In the genomic region with DNA sequence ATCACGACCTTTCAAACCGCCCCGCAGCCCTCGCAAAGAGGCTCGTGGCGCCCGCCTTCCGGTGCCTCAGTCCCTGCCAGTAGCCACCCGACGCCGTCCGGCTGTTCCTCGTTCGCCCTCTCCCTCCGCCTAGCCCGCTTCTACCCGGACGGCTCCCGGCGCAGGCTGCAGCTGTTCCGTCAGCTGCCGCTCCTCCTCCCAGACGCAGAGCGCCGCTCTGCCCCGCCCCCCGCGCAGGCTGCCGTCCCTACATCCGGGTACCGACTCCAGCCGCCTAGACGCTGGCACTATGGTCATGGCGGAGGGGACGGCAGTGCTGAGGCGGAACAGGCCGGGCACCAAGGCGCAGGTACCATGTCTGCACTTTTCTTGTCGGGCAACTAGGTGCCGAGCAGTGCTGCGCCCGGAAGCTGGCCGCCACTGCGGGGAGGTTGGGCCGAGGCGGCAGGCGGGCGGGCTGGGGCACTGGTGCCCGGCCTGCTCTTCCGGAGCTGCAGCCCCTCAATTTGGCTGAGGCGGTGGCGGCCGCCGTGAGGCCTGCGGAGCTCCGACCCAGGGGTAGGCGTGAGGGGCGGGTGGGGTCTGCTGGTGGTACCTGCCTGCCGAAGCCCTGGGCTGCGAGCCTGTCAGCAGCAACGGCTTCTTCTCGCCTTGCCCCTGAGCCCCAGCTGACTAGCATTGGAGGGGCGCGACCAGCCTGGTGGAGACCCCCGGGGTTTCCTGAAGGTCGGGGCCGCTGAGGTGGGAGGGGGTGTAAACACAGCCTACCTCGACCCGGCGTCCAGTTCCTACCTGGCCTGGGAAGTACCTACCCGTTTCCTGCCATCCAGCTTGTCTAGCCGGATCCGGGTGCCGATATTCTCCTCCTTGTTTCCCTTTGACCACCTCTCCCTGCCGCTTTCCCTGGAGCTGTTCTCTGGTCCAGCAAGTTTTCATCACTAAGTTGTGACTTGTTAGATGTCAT, we compare ENCODE assay signal across 8 cellular contexts. TPM values are rescaled to one million over a fixed set of nuclear protein-coding genes. Genes with fewer than 3 reads are reported as not detected.
DNase-seq lines count a peak whose midpoint lies in the region; ATAC-seq and TF ChIP-seq lines count a peak whose summit lies in the region.

A gene (plus strand): TSS at position 269 of the 964 bp plus-strand sequence. CDS start 21 bp downstream, at position 290.

- H3K4me1 ChIP-seq in ascending aorta (peaks cover 0 to 7% of the 10 kb centered on the region in 2 donors), right cardiac atrium (ENCODE audit: control insufficient read depth, insufficient read depth, low read length) (no peaks in the 10 kb centered on the region), vagina (peaks cover 33% of the 10 kb centered on the region)

- H3K27ac Mint-ChIP-seq in T-helper 2 cell treated with Interferon-gamma antibody and Interleukin-4, amounts not matched to agents 5 μg/mL and 100 μg/mL, for 36 hours: peak within 1 kb of the TSS; percentile 92

- peak within 1 kb of the TSS; percentile 84 to 95 for H3K27ac ChIP-seq in ascending aorta
- H3K27ac ChIP-seq in right cardiac atrium (ENCODE audit: low read length): peak within 1 kb of the TSS; percentile 72
- H3K27ac ChIP-seq in vagina: peak within 1 kb of the TSS; percentile 93

- peaks cover 3% of the 10 kb centered on the region for H3K9me3 Mint-ChIP-seq in T-helper 2 cell treated with Interferon-gamma antibody and Interleukin-4, amounts not matched to agents 5 μg/mL and 100 μg/mL, for 36 hours

- peak; percentile 95 for ATAC-seq in GM18502 (IDR thresholded peaks at IDR 0.05; ENCODE audit: poor library complexity, unreplicated experiment)
- ATAC-seq in HG02970 (IDR thresholded peaks at IDR 0.05; ENCODE audit: low FRiP score, unreplicated experiment): peak; percentile 97
- peak; percentile 99 for ATAC-seq in right cardiac atrium

- WGBS in right cardiac atrium: under 1% methylated on average over 75 of the region's 75 CpGs

- peaks cover 24% of the 10 kb centered on the region for H3K4me1 Mint-ChIP-seq in T-helper 2 cell treated with Interferon-gamma antibody and Interleukin-4, amounts not matched to agents 5 μg/mL and 100 μg/mL, for 36 hours (ENCODE audit: low read depth)

- TF ChIP-seq CTCF in ascending aorta (IDR thresholded peaks at IDR 0.05): peak in 1 of 3 experiments; percentile 4
- TF ChIP-seq CTCF in vagina (IDR thresholded peaks at IDR 0.05): no peak

- no peaks in the 10 kb centered on the region for H3K27me3 Mint-ChIP-seq in T-helper 2 cell treated with Interferon-gamma antibody and Interleukin-4, amounts not matched to agents 5 μg/mL and 100 μg/mL, for 36 hours (ENCODE audit: low read depth)

- intact Hi-C loops in ascending aorta (cut with DNase I): loop anchor here (1.0 to 10.0 kb wide), 6 partner anchors 16 to 1356 kb away; a partner anchor contains a TSS
- intact Hi-C loops in right cardiac atrium (cut with DNase I): no loop called here
- intact Hi-C loops in vagina (cut with DNase I): no loop called here

- DNase-seq in NCI-H1930 (lab: John Stamatoyannopoulos, UW): peak; percentile 90 to 91
- DNase-seq in T-helper 2 cell treated with Interferon-gamma antibody and Interleukin-4, amounts not matched to agents 5 μg/mL and 100 μg/mL, for 36 hours (ENCODE audit: low spot score): peak; percentile 95
- peak; percentile 72 to 97 for DNase-seq in ascending aorta (ENCODE audit: low spot score in 2 of 2)
- DNase-seq in right cardiac atrium: peak; percentile 96 to 99 (median 98)
- peak; percentile 95 for DNase-seq in putamen (ENCODE audit: low spot score)
- DNase-seq in vagina (ENCODE audit: extremely low spot score in 2 of 2): peak in 1 of 2 donors; percentile 94

- H3K36me3 ChIP-seq in ascending aorta (no peaks in the 10 kb centered on the region), vagina (no peaks in the 10 kb centered on the region)

- H3K36me3 Mint-ChIP-seq in T-helper 2 cell treated with Interferon-gamma antibody and Interleukin-4, amounts not matched to agents 5 μg/mL and 100 μg/mL, for 36 hours (ENCODE audit: low read depth): peaks cover 22% of the 10 kb centered on the region

- H3K27me3 ChIP-seq in ascending aorta (no peaks in the 10 kb centered on the region), right cardiac atrium (ENCODE audit: control insufficient read depth, insufficient read depth) (no peaks in the 10 kb centered on the region), vagina (no peaks in the 10 kb centered on the region)

- H3K4me3 Mint-ChIP-seq in T-helper 2 cell treated with Interferon-gamma antibody and Interleukin-4, amounts not matched to agents 5 μg/mL and 100 μg/mL, for 36 hours: peak within 1 kb of the TSS; percentile 97

- TF ChIP-seq POLR2A in vagina (IDR thresholded peaks at IDR 0.05): peak; percentile 80 to 88

- H3K4me3 ChIP-seq in ascending aorta (peak within 1 kb of the TSS; percentile 77 to 84), right cardiac atrium (ENCODE audit: low read length) (peak within 1 kb of the TSS; percentile 71), vagina (peak within 1 kb of the TSS; percentile 76 to 91)

- no peaks in the 10 kb centered on the region for H3K9me3 ChIP-seq in ascending aorta
- H3K9me3 ChIP-seq in right cardiac atrium (ENCODE audit: control insufficient read depth, low read length): no peaks in the 10 kb centered on the region
- no peaks in the 10 kb centered on the region for H3K9me3 ChIP-seq in vagina

RNA-seq across cellular contexts. Expression of the gene that starts here (rescaled TPM):
- total RNA-seq in ascending aorta (29.2 TPM), right cardiac atrium (10 to 100 TPM; 28.7 to 39.3 (median 32.5) TPM), vagina (24.3 TPM)
- polyA plus RNA-seq in right cardiac atrium: 34.4 TPM
